In genomic region chr15:63194291-63194681, GRCh38 we compare ENCODE assay signal across 11 cellular contexts. TPM values are rescaled to one million over a fixed set of nuclear protein-coding genes. Genes with fewer than 3 reads are reported as not detected.
DNase-seq lines count a peak whose midpoint lies in the region; ATAC-seq and TF ChIP-seq lines count a peak whose summit lies in the region.
"Had no signal": no experiment of that assay in that cellular context is flagged by ENCODE, and none has a peak within 500 bp of the region (broad histone marks: within the 10 kb centered on the region; RNA-seq: fewer than 3 reads in every experiment).

No MANE protein-coding gene starts in this region.

- H3K18ac ChIP-seq in H9 (ENCODE audit: insufficient read length, low read depth, low read length) = no peak overlapping the region

- peaks cover 85 to 95% (median 91%) of the 10 kb centered on the region in 3 donors for H3K4me1 Mint-ChIP-seq in CD8-positive, alpha-beta memory T cell
- H3K4me1 Mint-ChIP-seq in central memory CD8-positive, alpha-beta T cell = peaks cover 79% of the 10 kb centered on the region
- peaks cover 65 to 68% of the 10 kb centered on the region in 2 experiments for H3K4me1 Mint-ChIP-seq in H9

- intact Hi-C loops in heart right ventricle (cut with DNase I) = loop anchor here in 4 of 10 donors (5.0 to 10.0 kb wide), 4 partner anchors 33 to 83 kb away; partner anchors contain the start of gene APH1B (in 2 of the 4)

- no peak overlapping the region for H3K14ac ChIP-seq in H9 (ENCODE audit: insufficient read depth, low read length)

- no peak overlapping the region for H2BK12ac ChIP-seq in H9 (ENCODE audit: insufficient read length, low read depth, low read length)

- peak overlapping the region; percentile 72 to 99 (median 96) for H3K27ac Mint-ChIP-seq in CD8-positive, alpha-beta memory T cell
- H3K27ac Mint-ChIP-seq in central memory CD8-positive, alpha-beta T cell (ENCODE audit: low read depth) = peak overlapping the region; percentile 93
- H3K27ac Mint-ChIP-seq in H9 = no peak overlapping the region

- no peak overlapping the region for H3K9ac ChIP-seq in parathyroid adenoma
- no peak overlapping the region for H3K9ac ChIP-seq in H9 (ENCODE audit: extremely low read depth, insufficient read length, low read length)

- H2BK20ac ChIP-seq in H9 (ENCODE audit: low read depth, low read length, poor library complexity, severe bottlenecking) = no peak overlapping the region

- no peak overlapping the region for H3K4ac ChIP-seq in H9 (ENCODE audit: low read depth, low read length)

- H3K4me2 ChIP-seq in parathyroid adenoma (ENCODE audit: low read length) (peak overlapping the region; percentile 22), H9 (ENCODE audit: insufficient read depth, insufficient read length, low read length) (no peak overlapping the region)

- H3K79me2 ChIP-seq in parathyroid adenoma = peaks cover 11% of the 10 kb centered on the region
- H3K79me2 ChIP-seq in H9 (ENCODE audit: insufficient read depth, low read length) = peaks cover 11% of the 10 kb centered on the region; the same call in 1 of the 2 replicates

- H2AK5ac ChIP-seq in H9 (ENCODE audit: insufficient read length, low read length) = no peak overlapping the region

- no peak overlapping the region for H4K8ac ChIP-seq in H9 (replicated peaks; ENCODE audit: insufficient read length, low read depth, low read length)

- peaks cover 84% of the 10 kb centered on the region for H3K4me1 ChIP-seq in CD8-positive, alpha-beta memory T cell (ENCODE audit: insufficient read depth, low read length)
- H3K4me1 ChIP-seq in parathyroid adenoma (peaks cover 7% of the 10 kb centered on the region), heart right ventricle (peaks cover 11 to 94% (median 48%) of the 10 kb centered on the region in 9 donors), H9 (ENCODE audit: insufficient read depth, low read length) (peaks cover 11% of the 10 kb centered on the region; the same call in 1 of the 2 replicates)

- no peaks in the 10 kb centered on the region for H3K27me3 ChIP-seq in CD8-positive, alpha-beta memory T cell (ENCODE audit: insufficient read depth, low read length, poor library complexity, severe bottlenecking)
- H3K27me3 ChIP-seq in parathyroid adenoma (ENCODE audit: control insufficient read depth, insufficient read depth, low read length) = no peaks in the 10 kb centered on the region
- H3K27me3 ChIP-seq in heart right ventricle = no peaks in the 10 kb centered on the region
- H3K27me3 ChIP-seq in H9 (ENCODE audit: insufficient read depth, low read length) = no peaks in the 10 kb centered on the region

- H3K9me3 Mint-ChIP-seq in CD8-positive, alpha-beta memory T cell = no peaks in the 10 kb centered on the region
- H3K9me3 Mint-ChIP-seq in central memory CD8-positive, alpha-beta T cell = no peaks in the 10 kb centered on the region
- H3K9me3 Mint-ChIP-seq in H9 = no peaks in the 10 kb centered on the region

- no peaks in the 10 kb centered on the region for H3K9me3 ChIP-seq in CD8-positive, alpha-beta memory T cell (ENCODE audit: low read length)
- H3K9me3 ChIP-seq in KOPT-K1 (ENCODE audit: insufficient read depth, low read length, poor library complexity, severe bottlenecking) (no peaks in the 10 kb centered on the region), parathyroid adenoma (ENCODE audit: control insufficient read depth, low read length) (no peaks in the 10 kb centered on the region), heart right ventricle (no peaks in the 10 kb centered on the region), H9 (ENCODE audit: control insufficient read depth, low read depth, low read length) (no peaks in the 10 kb centered on the region)

- peaks cover 2 to 24% (median 3%) of the 10 kb centered on the region in 3 donors for H3K36me3 Mint-ChIP-seq in CD8-positive, alpha-beta memory T cell
- H3K36me3 Mint-ChIP-seq in central memory CD8-positive, alpha-beta T cell (ENCODE audit: insufficient read depth) = peaks cover 25% of the 10 kb centered on the region
- no peaks in the 10 kb centered on the region for H3K36me3 Mint-ChIP-seq in H9 (ENCODE audit: insufficient read depth in 1 of 3, low read depth in 3 of 3)

- H3K56ac ChIP-seq in H9 (ENCODE audit: insufficient read length, low read depth, low read length) = no peak overlapping the region

- H4K20me1 ChIP-seq in H9 (ENCODE audit: control insufficient read depth, insufficient read depth, insufficient read length) = no peaks in the 10 kb centered on the region

- CTCF ChIA-PET in CD8-positive, alpha-beta memory T cell (lab: Charles Lee) = interaction anchor here (0.9 to 4.9 kb wide), 8 partner anchors 10 to 307 kb away, joined by 3 to 30 read pairs (median 5); partner anchors contain the start of gene RPS27L

- TF ChIP-seq CTCF in parathyroid adenoma (IDR thresholded peaks at IDR 0.05) = no peak
- no peak for TF ChIP-seq CTCF in heart right ventricle (IDR thresholded peaks at IDR 0.05)
- no peak for TF ChIP-seq CTCF in H9 (conservative IDR thresholded peaks at IDR 0.05)

- no peaks in the 10 kb centered on the region for H3K79me1 ChIP-seq in H9 (ENCODE audit: insufficient read depth, low read depth, low read length, poor library complexity, severe bottlenecking)

- H3K27me3 Mint-ChIP-seq in CD8-positive, alpha-beta memory T cell = no peaks in the 10 kb centered on the region
- H3K27me3 Mint-ChIP-seq in central memory CD8-positive, alpha-beta T cell = no peaks in the 10 kb centered on the region
- H3K27me3 Mint-ChIP-seq in H9 (ENCODE audit: low read depth) = no peaks in the 10 kb centered on the region

- H3K36me3 ChIP-seq in CD8-positive, alpha-beta memory T cell (ENCODE audit: insufficient read depth, low read length) = no peaks in the 10 kb centered on the region
- H3K36me3 ChIP-seq in KOPT-K1 (ENCODE audit: insufficient read depth, low read length) (no peaks in the 10 kb centered on the region), parathyroid adenoma (ENCODE audit: control insufficient read depth, insufficient read depth, low read length) (no peaks in the 10 kb centered on the region), heart right ventricle (peaks cover 0 to 9% (median 0%) of the 10 kb centered on the region in 9 donors)

- H3K4me3 Mint-ChIP-seq in CD8-positive, alpha-beta memory T cell = peak overlapping the region; percentile 69 to 99 (median 94)
- peak overlapping the region; percentile 95 for H3K4me3 Mint-ChIP-seq in central memory CD8-positive, alpha-beta T cell
- no peak overlapping the region for H3K4me3 Mint-ChIP-seq in H9

- no peak overlapping the region for H2BK120ac ChIP-seq in H9 (ENCODE audit: low read depth, low read length, poor library complexity, severe bottlenecking)

- no peak for ATAC-seq in central memory CD8-positive, alpha-beta T cell (replicated peaks; ENCODE audit: extremely low read depth, poor library complexity, severe bottlenecking)
- ATAC-seq in heart right ventricle = no peak
- ATAC-seq: esophagus mucosa had no signal

- H2BK5ac ChIP-seq in H9 (ENCODE audit: insufficient read length, low read length) = no peak overlapping the region

- WGBS in heart right ventricle, 2 donors = 79 to 82% methylated on average over 4 of the region's 4 CpGs
- WGBS in H9 (ENCODE audit: extremely low coverage, insufficient read length, low lambda C conversion rate) = no CpG with 5 or more reads among the region's 4 CpGs

- DNase-seq in CD8-positive, alpha-beta memory T cell = no peak
- no peak for DNase-seq in central memory CD8-positive, alpha-beta T cell (ENCODE audit: low spot score in 2 of 2)
- DNase-seq in iPS-NIHi11 (ENCODE audit: low spot score) (no peak), heart right ventricle (no peak), H9 (no peak)
- no peak for DNase-seq in activated CD8-positive, alpha-beta memory T cell treated with anti-CD3 and anti-CD28 coated beads, Interleukin-2, amount 50 U/mL, for 48 hours
- DNase-seq: NCI-H1105 treated with DMSO at 0.1 percent for 48 hours, retina had no signal

- H3K23me2 ChIP-seq in H9 (ENCODE audit: insufficient read length, low read depth, low read length, poor library complexity, severe bottlenecking) = peaks cover 7% of the 10 kb centered on the region

- H3K23ac ChIP-seq in H9 (ENCODE audit: insufficient read length, low read depth, low read length) = no peak overlapping the region

- H2AFZ ChIP-seq in parathyroid adenoma (no peak overlapping the region), H9 (ENCODE audit: low read length) (no peak overlapping the region)

- H3T11ph ChIP-seq in H9 (ENCODE audit: low read length) = no peak overlapping the region

- H4K5ac ChIP-seq in H9 (ENCODE audit: insufficient read length, low read depth, low read length) = no peak overlapping the region

- no peak overlapping the region for H4K91ac ChIP-seq in H9 (ENCODE audit: insufficient read length, low read depth, low read length)

- peak overlapping the region; percentile 52 for H3K4me3 ChIP-seq in CD8-positive, alpha-beta memory T cell (ENCODE audit: low read length)
- no peak overlapping the region for H3K4me3 ChIP-seq in parathyroid adenoma (ENCODE audit: low read depth, low read length)
- peak overlapping the region in 1 of 10 donors; percentile 17 for H3K4me3 ChIP-seq in heart right ventricle

- H3K27ac ChIP-seq in CD8-positive, alpha-beta memory T cell (ENCODE audit: low read depth, low read length) = peak overlapping the region; percentile 38
- H3K27ac ChIP-seq in KOPT-K1 (ENCODE audit: low read depth, low read length, poor library complexity, severe bottlenecking) (peak overlapping the region; percentile 97), parathyroid adenoma (no peak overlapping the region), heart right ventricle (peak overlapping the region in 5 of 10 donors; percentile 17 to 92 (median 50)), H9 (ENCODE audit: insufficient read length, low read depth, low read length) (no peak overlapping the region)

- H2BK15ac ChIP-seq in H9 (ENCODE audit: low read depth, low read length) = no peak overlapping the region

- POLR2A ChIA-PET in CD8-positive, alpha-beta memory T cell (lab: Charles Lee) = interaction anchor here (0.9 to 2.1 kb wide), 5 partner anchors 9 to 73 kb away, joined by 3 to 8 read pairs (median 6); partner anchors contain the start of genes LACTB and RPS27L

RNA-seq across cellular contexts. Expression of gene RAB8B, which starts 4.9 kb away (rescaled TPM):
- total RNA-seq in CD8-positive, alpha-beta memory T cell = 100 to 1,000 TPM; 165 to 169 TPM
- polyA plus RNA-seq in CD8-positive, alpha-beta memory T cell = 52.9 TPM
- total RNA-seq in heart right ventricle (10 to 100 TPM in 4 of 10 donors, 1 to 10 TPM in 6; 6.0 to 27.7 (median 7.4) TPM), H9 (2021) (32.2 and 33.8 TPM in 2 replicates)
- polyA plus RNA-seq in heart right ventricle = 1 to 10 TPM; 4.4 to 4.5 TPM

RNA-seq across cellular contexts. Expression of gene RPS27L, which starts 37.0 kb away (rescaled TPM):
- total RNA-seq in CD8-positive, alpha-beta memory T cell = 100 to 1,000 TPM; 214 to 221 TPM
- 193 TPM for polyA plus RNA-seq in CD8-positive, alpha-beta memory T cell
- total RNA-seq in heart right ventricle = 100 to 1,000 TPM; 117 to 177 (median 145) TPM
- polyA plus RNA-seq in heart right ventricle = 10 to 100 TPM; 70.6 to 95.0 TPM
- total RNA-seq in H9 (2021) = 180 and 194 TPM in 2 replicates

Comparison
In these comparisons a context has a peak if more than half of its experiments do, and no peak if none do; other contexts are left out.
1. H3K27ac ChIP-seq: peak in CD8-positive, alpha-beta memory T cell (single experiment) and KOPT-K1 (single experiment); none in parathyroid adenoma (single experiment) and H9 (single experiment).
2. H3K27ac Mint-ChIP-seq: peak in CD8-positive, alpha-beta memory T cell (8 of 8) and central memory CD8-positive, alpha-beta T cell (single experiment); none in H9 (0 of 3).
3. H3K4me3 Mint-ChIP-seq: peak in CD8-positive, alpha-beta memory T cell (7 of 7) and central memory CD8-positive, alpha-beta T cell (single experiment); none in H9 (0 of 2).